In genomic region chr17:73155410-73156165, GRCh38 we compare ENCODE assay signal across 1 cellular context.
TF ChIP-seq lines count a peak whose summit lies in the region.

No MANE protein-coding gene starts in this region.

TF ChIP-seq in HepG2, 621 proteins besides CTCF, POLR2A, EP300 and RAD21 (continued from another document):
- TF ChIP-seq CSRNP2 (CRISPR knock-in tag; conservative IDR thresholded peaks at IDR 0.05; ENCODE audit: low read depth) (no peak), HIVEP1 (CRISPR knock-in tag; IDR thresholded peaks at IDR 0.05) (peak; percentile 69; the same call in 1 of the 2 replicates), MAX (IDR thresholded peaks at IDR 0.05) (0 out of 2 replicates have a peak, but pooled peaks have one; percentile 3), GATAD1 (CRISPR knock-in tag; IDR thresholded peaks at IDR 0.05) (no peak), ZFP36L1 (CRISPR knock-in tag; IDR thresholded peaks at IDR 0.05) (no peak), PRDM15 (CRISPR knock-in tag; IDR thresholded peaks at IDR 0.05) (no peak), ATF7-NPFF (CRISPR knock-in tag; IDR thresholded peaks at IDR 0.05; ENCODE audit: low read depth) (no peak), NFE2 (CRISPR knock-in tag; IDR thresholded peaks at IDR 0.05) (no peak)
